ENCODE assay signal across 26 cellular contexts in genomic region chr2:3287896-3288295, GRCh38.
"Had no signal": no experiment of that assay in that cellular context is flagged by ENCODE, and none has a peak within 500 bp of the region (broad histone marks: within the 10 kb centered on the region; RNA-seq: fewer than 3 reads in every experiment).

No MANE protein-coding gene starts in this region.

- H3K27ac ChIP-seq: ascending aorta, breast epithelium, epithelial cell of prostate, hepatocyte, neural progenitor cell, ovary, tibial artery, VCaP had no signal

- H3K9me3 ChIP-seq: ascending aorta, ovary, tibial artery had no signal

- H3K36me3 ChIP-seq: ascending aorta, breast epithelium, neural progenitor cell, ovary, tibial artery had no signal

- H3K4me1 ChIP-seq: ascending aorta, breast epithelium, neural progenitor cell, tibial artery had no signal

- DNase-seq: activated CD4-positive, alpha-beta T cell treated with anti-CD3 and anti-CD28 coated beads, Interleukin-2, amount 50 U/mL, for 1 hour; activated CD4-positive, CD25-positive, alpha-beta regulatory T cell treated with anti-CD3 and anti-CD28 coated beads, Interleukin-2, amount 50 U/mL, for 72 hours; activated CD8-positive, alpha-beta memory T cell treated with anti-CD3 and anti-CD28 coated beads for 24 hours; activated effector memory CD4-positive, alpha-beta T cell treated with anti-CD3 and anti-CD28 coated beads, Interleukin-2, amount 50 U/mL, for 16 hours; activated naive CD4-positive, alpha-beta T cell treated with anti-CD3 and anti-CD28 coated beads, Interleukin-2, amount 50 U/mL, for 16 hours; activated T-cell treated with anti-CD3 and anti-CD28 coated beads, Interleukin-2, amount 50 U/mL, for 72 hours; cerebellar nuclear complex; effector memory CD8-positive, alpha-beta T cell; foreskin fibroblast; left colon; mammary epithelial cell; stimulated activated CD4-positive, alpha-beta T cell treated with anti-CD3 and anti-CD28 coated beads, Interleukin-4, amount 100 ng/mL, for 24 hours; stimulated activated naive B cell treated with anti-CD40 and anti-IgM and Interleukin-4, amounts not matched to agents 10 μg/mL and 1 μg/mL and 100 μg/mL, for 72 hours; SW 1271; T-helper 2 cell had no signal

- H3K27me3 Mint-ChIP-seq: dendritic cell treated with granulocyte-macrophage colony-stimulating factor and Interleukin-4, amounts not matched to agents 40 ng/mL and 50 ng/mL, for 4 days; effector memory CD8-positive, alpha-beta T cell; stimulated activated naive B cell treated with anti-CD40 and anti-IgM and Interleukin-4, amounts not matched to agents 10 μg/mL and 1 μg/mL and 100 μg/mL, for 72 hours had no signal

- H3K27ac Mint-ChIP-seq: activated T-cell treated with anti-CD3 and anti-CD28 coated beads, Interleukin-2, amount 50 U/mL, for 72 hours; dendritic cell treated with granulocyte-macrophage colony-stimulating factor and Interleukin-4, amounts not matched to agents 40 ng/mL and 50 ng/mL, for 4 days had no signal

- H3K4me3 ChIP-seq: ascending aorta, breast epithelium, hepatocyte, neural progenitor cell, ovary, smooth muscle cell, tibial artery had no signal

- ATAC-seq: activated T-cell treated with anti-CD3 and anti-CD28 coated beads, Interleukin-2, amount 50 U/mL, for 72 hours; effector memory CD8-positive, alpha-beta T cell; left colon; sciatic nerve; stimulated activated naive B cell treated with anti-CD40 and anti-IgM and Interleukin-4, amounts not matched to agents 10 μg/mL and 1 μg/mL and 100 μg/mL, for 72 hours had no signal

- H3K4me3 Mint-ChIP-seq: activated T-cell treated with anti-CD3 and anti-CD28 coated beads, Interleukin-2, amount 50 U/mL, for 72 hours; dendritic cell treated with granulocyte-macrophage colony-stimulating factor and Interleukin-4, amounts not matched to agents 40 ng/mL and 50 ng/mL, for 4 days; effector memory CD8-positive, alpha-beta T cell; stimulated activated naive B cell treated with anti-CD40 and anti-IgM and Interleukin-4, amounts not matched to agents 10 μg/mL and 1 μg/mL and 100 μg/mL, for 72 hours had no signal

- H3K27me3 ChIP-seq: ascending aorta, breast epithelium, hepatocyte, neural progenitor cell, ovary, tibial artery had no signal
